15 cellular contexts compared by ENCODE assay signal in genomic region chr7:135234095-135234494, GRCh38. TPM values are rescaled to one million over a fixed set of nuclear protein-coding genes. Genes with fewer than 3 reads are reported as not detected.
"Had no signal": no experiment of that assay in that cellular context is flagged by ENCODE, and none has a peak within 500 bp of the region (broad histone marks: within the 10 kb centered on the region; RNA-seq: fewer than 3 reads in every experiment).

No MANE protein-coding gene starts in this region.

RNA-seq across cellular contexts. Expression of gene STRA8, which starts 0.5 kb away (rescaled TPM):
- total RNA-seq: activated B cell treated with CpG ODN at 0.5 μM for 24 hours; activated CD4-positive, alpha-beta memory T cell treated with anti-CD3 and anti-CD28 coated beads for 36 hours; activated CD4-positive, alpha-beta memory T cell treated with anti-CD3 and anti-CD28 coated beads, Interleukin-2, amount 10 ng/mL, durations not matched to agents 7 days and 5 days; activated CD4-positive, alpha-beta T cell treated with anti-CD3 and anti-CD28 coated beads for 36 hours; activated CD4-positive, alpha-beta T cell treated with anti-CD3 and anti-CD28 coated beads, Interleukin-2, amount 10 ng/mL, durations not matched to agents 24 days and 14 days; activated CD4-positive, alpha-beta T cell treated with anti-CD3 and anti-CD28 coated beads, Interleukin-2, amount 10 ng/mL, durations not matched to agents 7 days and 5 days; activated CD8-positive, alpha-beta memory T cell treated with anti-CD3 and anti-CD28 coated beads for 36 hours; activated CD8-positive, alpha-beta memory T cell treated with anti-CD3 and anti-CD28 coated beads, Interleukin-2, amount 10 ng/mL, durations not matched to agents 7 days and 5 days; activated CD8-positive, alpha-beta T cell treated with anti-CD3 and anti-CD28 coated beads for 36 hours; activated CD8-positive, alpha-beta T cell treated with anti-CD3 and anti-CD28 coated beads, Interleukin-2, amount 10 ng/mL, durations not matched to agents 7 days and 5 days; T-cell; T-helper 1 cell treated with Interleukin-12 subunit alpha and Interleukin-12 subunit beta and Interleukin-4 antibody, amounts not matched to agents 30 ng/mL and 1 ng/mL, for 36 hours; T-helper 17 cell; T-helper 2 cell treated with Interferon-gamma antibody and Interleukin-4, amounts not matched to agents 100 ng/mL and 5 ng/mL, for 36 hours; WTC11 had no signal
